27 cellular contexts compared by ENCODE assay signal in the genomic region with DNA sequence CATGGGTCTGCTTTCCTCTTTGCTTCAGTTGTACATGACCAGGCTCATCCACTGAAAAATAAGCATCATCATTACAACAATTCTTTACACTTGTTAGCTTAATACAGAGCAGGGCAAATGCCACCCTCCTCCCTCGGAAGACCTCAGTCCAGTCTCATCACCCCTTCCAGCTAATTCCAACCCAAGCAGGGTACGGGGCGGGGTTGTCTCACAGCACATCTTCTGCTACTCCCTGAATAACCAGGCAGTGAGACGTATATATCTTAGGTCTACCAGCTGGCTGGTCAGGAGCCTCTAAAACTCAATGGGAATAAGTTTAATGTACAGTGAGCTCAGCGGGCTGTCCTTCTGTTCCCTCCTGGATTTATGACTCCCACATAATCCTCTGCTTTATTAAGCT.
"Had no signal": no experiment of that assay in that cellular context is flagged by ENCODE, and none has a peak within 500 bp of the region (broad histone marks: within the 10 kb centered on the region; RNA-seq: fewer than 3 reads in every experiment).

No MANE protein-coding gene starts in this region.

- H3K36me3 ChIP-seq: esophagus muscularis mucosa, gastroesophageal sphincter, heart left ventricle, suprapubic skin, transverse colon had no signal

- H3K27ac ChIP-seq: dorsolateral prefrontal cortex, esophagus muscularis mucosa, foreskin keratinocyte, gastroesophageal sphincter, heart left ventricle, hepatocyte, psoas muscle, skin epidermis, suprapubic skin, transverse colon had no signal

- H3K4me3 Mint-ChIP-seq: memory B cell; mesothelial cell of epicardium; naive B cell; nephron progenitor cell; stimulated activated naive CD8-positive, alpha-beta T cell treated with anti-CD3 and anti-CD28 coated beads, Interleukin-15, amount 100 ng/mL, for 72 hours had no signal

- H3K27ac Mint-ChIP-seq: memory B cell; mesothelial cell of epicardium; naive B cell; nephron progenitor cell; stimulated activated naive CD8-positive, alpha-beta T cell treated with anti-CD3 and anti-CD28 coated beads, Interleukin-15, amount 100 ng/mL, for 72 hours had no signal

- H3K4me1 ChIP-seq: esophagus muscularis mucosa, foreskin keratinocyte, gastroesophageal sphincter, heart left ventricle, psoas muscle, suprapubic skin, transverse colon had no signal

- H3K9me3 Mint-ChIP-seq: memory B cell; mesothelial cell of epicardium; naive B cell; nephron progenitor cell; stimulated activated naive CD8-positive, alpha-beta T cell treated with anti-CD3 and anti-CD28 coated beads, Interleukin-15, amount 100 ng/mL, for 72 hours had no signal

- DNase-seq: dorsolateral prefrontal cortex; effector CD8-positive, alpha-beta T cell; foreskin keratinocyte; heart left ventricle; mucosa of descending colon; naive B cell; nephron progenitor cell; nucleus accumbens; psoas muscle; right cardiac atrium; stimulated activated CD4-positive, alpha-beta T cell treated with anti-CD3 and anti-CD28 coated beads, Interleukin-15, amount 100 ng/mL, for 24 hours; stimulated activated CD4-positive, alpha-beta T cell treated with anti-CD3 and anti-CD28 coated beads, Interleukin-2, amount 100 ng/mL, for 48 hours; stimulated activated naive CD4-positive, alpha-beta T cell; stimulated activated naive CD8-positive, alpha-beta T cell treated with anti-CD3 and anti-CD28 coated beads, Interleukin-15, amount 100 ng/mL, for 72 hours; transverse colon had no signal

- H3K4me1 Mint-ChIP-seq: memory B cell; mesothelial cell of epicardium; nephron progenitor cell; stimulated activated naive CD8-positive, alpha-beta T cell treated with anti-CD3 and anti-CD28 coated beads, Interleukin-15, amount 100 ng/mL, for 72 hours had no signal

- FAIRE-seq: colon, endothelial cell of umbilical vein, kidney had no signal

- H3K36me3 Mint-ChIP-seq: memory B cell, mesothelial cell of epicardium, naive B cell had no signal

- H3K9me3 ChIP-seq: esophagus muscularis mucosa, gastroesophageal sphincter, heart left ventricle, mucosa of descending colon, psoas muscle, suprapubic skin, transverse colon had no signal

- H3K27me3 Mint-ChIP-seq: memory B cell had no signal

- ATAC-seq: foreskin keratinocyte, gastroesophageal sphincter, heart left ventricle, left lobe of liver, mucosa of descending colon, psoas muscle, right cardiac atrium had no signal

- H3K4me3 ChIP-seq: dorsolateral prefrontal cortex, esophagus muscularis mucosa, gastroesophageal sphincter, heart left ventricle, hepatocyte, lung, mucosa of descending colon, psoas muscle, skin epidermis, suprapubic skin, transverse colon had no signal
